ENCODE assay signal across 10 cellular contexts in genomic region chr10:60611291-60611747, GRCh38.
DNase-seq lines count a peak whose midpoint lies in the region; ATAC-seq and TF ChIP-seq lines count a peak whose summit lies in the region.
"Had no signal": no experiment of that assay in that cellular context is flagged by ENCODE, and none has a peak within 500 bp of the region (broad histone marks: within the 10 kb centered on the region; RNA-seq: fewer than 3 reads in every experiment).

No MANE protein-coding gene starts in this region.

- DNase-seq in activated CD4-positive, alpha-beta T cell treated with anti-CD3 and anti-CD28 coated beads for 4 hours: peak; percentile 10 to 12
- no peak for DNase-seq in activated CD4-positive, alpha-beta T cell treated with anti-CD3 and anti-CD28 coated beads, Interleukin-2, amount 50 U/mL, for 4 hours
- peak; percentile 61 for DNase-seq in activated CD4-positive, alpha-beta T cell treated with anti-CD3 and anti-CD28 coated beads, Interleukin-2, amount 10 ng/mL, durations not matched to agents 24 days and 14 days
- DNase-seq in glomerular endothelial cell (ENCODE audit: extremely low read depth, low read depth, low spot score): peak; percentile 51
- DNase-seq in stimulated activated CD4-positive, alpha-beta T cell treated with anti-CD3 and anti-CD28 coated beads, TNF-alpha, amount 100 ng/mL, for 24 hours (ENCODE audit: low read depth in 3 of 3): peak; percentile 7 to 18 (median 8)
- no peak for DNase-seq in suprapubic skin (ENCODE audit: low spot score in 2 of 2)
- no peak for DNase-seq in mesenteric fat pad (ENCODE audit: low spot score)
- DNase-seq: AML-193 had no signal

- H3K36me3 Mint-ChIP-seq in activated CD4-positive, alpha-beta T cell treated with anti-CD3 and anti-CD28 coated beads, Interleukin-2, amount 10 ng/mL, durations not matched to agents 24 days and 14 days (ENCODE audit: low read depth): peaks cover 18% of the 10 kb centered on the region

- no peak for TF ChIP-seq POLR2A in suprapubic skin (IDR thresholded peaks at IDR 0.05)

- no peaks in the 10 kb centered on the region for H3K4me1 ChIP-seq in suprapubic skin

- H3K4me3 Mint-ChIP-seq in activated CD4-positive, alpha-beta T cell treated with anti-CD3 and anti-CD28 coated beads, Interleukin-2, amount 10 ng/mL, durations not matched to agents 24 days and 14 days: no peak overlapping the region

- no peaks in the 10 kb centered on the region for H3K27me3 ChIP-seq in suprapubic skin
- H3K27me3 ChIP-seq: dorsolateral prefrontal cortex had no signal

- no peak overlapping the region for H3K27ac ChIP-seq in suprapubic skin

- H3K36me3 ChIP-seq in suprapubic skin: no peaks in the 10 kb centered on the region

- intact Hi-C loops in activated CD4-positive, alpha-beta T cell treated with anti-CD3 and anti-CD28 coated beads, Interleukin-2, amount 10 ng/mL, durations not matched to agents 24 days and 14 days (cut with micrococcal nuclease): loop anchor here (2.0 kb wide), 3 partner anchors 15 to 75 kb away; no protein-coding TSS in a partner anchor

- TF ChIP-seq EP300 in suprapubic skin (IDR thresholded peaks at IDR 0.05): no peak

- no peak for TF ChIP-seq CTCF in suprapubic skin (IDR thresholded peaks at IDR 0.05)

- 78% methylated on average over 5 of the region's 5 CpGs for WGBS in suprapubic skin

- no peaks in the 10 kb centered on the region for H3K27me3 Mint-ChIP-seq in activated CD4-positive, alpha-beta T cell treated with anti-CD3 and anti-CD28 coated beads, Interleukin-2, amount 10 ng/mL, durations not matched to agents 24 days and 14 days

- no peaks in the 10 kb centered on the region for H3K9me3 Mint-ChIP-seq in activated CD4-positive, alpha-beta T cell treated with anti-CD3 and anti-CD28 coated beads, Interleukin-2, amount 10 ng/mL, durations not matched to agents 24 days and 14 days

- no peak overlapping the region for H3K4me3 ChIP-seq in suprapubic skin

- H3K9me3 ChIP-seq in suprapubic skin: no peaks in the 10 kb centered on the region

- H3K27ac Mint-ChIP-seq in activated CD4-positive, alpha-beta T cell treated with anti-CD3 and anti-CD28 coated beads, Interleukin-2, amount 10 ng/mL, durations not matched to agents 24 days and 14 days: peak overlapping the region; percentile 78

- peaks cover 19% of the 10 kb centered on the region for H3K4me1 Mint-ChIP-seq in activated CD4-positive, alpha-beta T cell treated with anti-CD3 and anti-CD28 coated beads, Interleukin-2, amount 10 ng/mL, durations not matched to agents 24 days and 14 days

- no peak for ATAC-seq in HG02973 (IDR thresholded peaks at IDR 0.05; ENCODE audit: unreplicated experiment)

Comparison
In these comparisons a context has a peak if more than half of its experiments do, and no peak if none do; other contexts are left out.
1. DNase-seq: peak in activated CD4-positive, alpha-beta T cell treated with anti-CD3 and anti-CD28 coated beads for 4 hours (2 of 2), activated CD4-positive, alpha-beta T cell treated with anti-CD3 and anti-CD28 coated beads, Interleukin-2, amount 10 ng/mL, durations not matched to agents 24 days and 14 days (single experiment), glomerular endothelial cell (single experiment) and stimulated activated CD4-positive, alpha-beta T cell treated with anti-CD3 and anti-CD28 coated beads, TNF-alpha, amount 100 ng/mL, for 24 hours (3 of 3); none in activated CD4-positive, alpha-beta T cell treated with anti-CD3 and anti-CD28 coated beads, Interleukin-2, amount 50 U/mL, for 4 hours (0 of 2), suprapubic skin (0 of 2) and mesenteric fat pad (single experiment).